1 cellular context compared by ENCODE assay signal in the genomic region with DNA sequence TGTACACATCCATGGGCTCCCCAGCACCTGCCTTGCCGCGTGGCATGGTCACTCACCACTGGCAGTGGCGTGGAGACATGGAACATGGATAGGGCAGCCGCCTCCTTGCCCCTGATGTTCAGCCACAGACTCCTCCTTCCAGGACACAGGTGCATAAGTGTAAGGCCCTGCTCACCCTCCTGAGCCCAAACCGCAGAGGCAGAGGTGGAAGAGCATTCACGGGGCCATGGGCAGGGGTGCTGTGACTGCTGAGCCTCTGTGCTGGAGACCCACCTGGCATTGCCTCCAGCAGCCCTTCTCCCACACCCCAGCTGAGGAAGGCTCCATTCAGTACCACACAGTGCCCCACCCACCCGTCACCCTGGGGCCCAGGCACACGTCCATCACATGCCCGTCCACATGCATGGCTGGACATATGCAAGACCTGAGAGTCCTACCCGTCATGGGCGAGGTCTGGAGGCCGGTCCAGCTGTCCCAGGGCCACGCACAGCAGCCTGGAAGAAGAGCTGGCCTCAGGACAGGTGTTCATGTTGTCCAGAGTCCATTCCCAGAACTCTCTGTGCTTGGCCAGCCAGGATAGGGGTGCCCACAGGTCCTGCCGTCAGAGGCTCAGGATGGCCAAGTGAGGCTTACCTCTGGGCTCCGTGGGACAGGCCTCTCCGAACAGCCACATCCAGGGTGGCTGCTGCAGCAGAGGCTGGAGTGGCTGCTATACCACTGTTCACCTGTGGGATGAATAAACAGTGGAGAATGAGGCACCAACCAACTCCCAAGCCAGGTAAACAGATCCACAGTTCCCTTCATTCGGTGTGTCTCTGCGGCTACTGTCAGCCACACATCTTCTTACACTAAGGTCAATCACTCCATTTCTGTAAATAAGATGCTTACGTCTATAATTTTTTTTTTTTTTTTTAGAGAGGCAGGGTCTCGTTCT.
TF ChIP-seq lines count a peak whose summit lies in the region.

No MANE protein-coding gene starts in this region.

TF ChIP-seq in IMR-90, 13 proteins besides CTCF, POLR2A, EP300 and RAD21:
- TF ChIP-seq CEBPB (IDR thresholded peaks at IDR 0.05; ENCODE audit: low read depth, low read length) (no peak), SMC3 (IDR thresholded peaks at IDR 0.05; ENCODE audit: low read depth, low read length) (no peak), NFE2L2 (IDR thresholded peaks at IDR 0.05; ENCODE audit: low read depth, low read length) (no peak)
- TF ChIP-seq, protein P1, sequence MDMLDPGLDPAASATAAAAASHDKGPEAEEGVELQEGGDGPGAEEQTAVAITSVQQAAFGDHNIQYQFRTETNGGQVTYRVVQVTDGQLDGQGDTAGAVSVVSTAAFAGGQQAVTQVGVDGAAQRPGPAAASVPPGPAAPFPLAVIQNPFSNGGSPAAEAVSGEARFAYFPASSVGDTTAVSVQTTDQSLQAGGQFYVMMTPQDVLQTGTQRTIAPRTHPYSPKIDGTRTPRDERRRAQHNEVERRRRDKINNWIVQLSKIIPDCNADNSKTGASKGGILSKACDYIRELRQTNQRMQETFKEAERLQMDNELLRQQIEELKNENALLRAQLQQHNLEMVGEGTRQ (IDR thresholded peaks at IDR 0.05; ENCODE audit: low read depth, low read length) = no peak
- TF ChIP-seq, protein P2, sequence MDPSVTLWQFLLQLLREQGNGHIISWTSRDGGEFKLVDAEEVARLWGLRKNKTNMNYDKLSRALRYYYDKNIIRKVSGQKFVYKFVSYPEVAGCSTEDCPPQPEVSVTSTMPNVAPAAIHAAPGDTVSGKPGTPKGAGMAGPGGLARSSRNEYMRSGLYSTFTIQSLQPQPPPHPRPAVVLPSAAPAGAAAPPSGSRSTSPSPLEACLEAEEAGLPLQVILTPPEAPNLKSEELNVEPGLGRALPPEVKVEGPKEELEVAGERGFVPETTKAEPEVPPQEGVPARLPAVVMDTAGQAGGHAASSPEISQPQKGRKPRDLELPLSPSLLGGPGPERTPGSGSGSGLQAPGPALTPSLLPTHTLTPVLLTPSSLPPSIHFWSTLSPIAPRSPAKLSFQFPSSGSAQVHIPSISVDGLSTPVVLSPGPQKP (IDR thresholded peaks at IDR 0.05; ENCODE audit: borderline replicate concordance, low read depth, low read length) = no peak
